ENCODE assay signal across 1 cellular context in genomic region chr6:7170117-7170732, GRCh38.
TF ChIP-seq lines count a peak whose summit lies in the region.

No MANE protein-coding gene starts in this region.

TF ChIP-seq in IMR-90, 13 proteins besides CTCF, POLR2A, EP300 and RAD21 (continued from another document):
- TF ChIP-seq USF2 (IDR thresholded peaks at IDR 0.05; ENCODE audit: low read depth, low read length) (no peak), RFX5 (IDR thresholded peaks at IDR 0.05; ENCODE audit: low read depth, low read length) (no peak), SMC3 (IDR thresholded peaks at IDR 0.05; ENCODE audit: low read depth, low read length) (no peak), MXI1 (IDR thresholded peaks at IDR 0.05; ENCODE audit: borderline replicate concordance, low read depth, low read length) (no peak), ELK1 (IDR thresholded peaks at IDR 0.05; ENCODE audit: borderline replicate concordance, low read depth, low read length) (no peak), RCOR1 (IDR thresholded peaks at IDR 0.05; ENCODE audit: insufficient replicate concordance, low read length) (no peak), CEBPB (IDR thresholded peaks at IDR 0.05; ENCODE audit: low read depth, low read length) (no peak)
